In genomic region chr2:165016772-165017411, GRCh38 we compare ENCODE assay signal across 8 cellular contexts.
DNase-seq lines count a peak whose midpoint lies in the region; ATAC-seq, FAIRE-seq and TF ChIP-seq lines count a peak whose summit lies in the region.

No MANE protein-coding gene starts in this region.

- no peaks in the 10 kb centered on the region for H3K27me3 Mint-ChIP-seq in CD4-positive, CD25-positive, alpha-beta regulatory T cell
- H3K27me3 Mint-ChIP-seq in astrocyte (ENCODE audit: low read depth, unreplicated experiment), result no peaks in the 10 kb centered on the region

- H3K4me2 ChIP-seq in astrocyte (ENCODE audit: low read length), result peak overlapping the region; percentile 10

- no peak overlapping the region for H3K27ac ChIP-seq in CD4-positive, CD25-positive, alpha-beta regulatory T cell (ENCODE audit: insufficient read depth, low read length, poor library complexity, severe bottlenecking)
- H3K27ac ChIP-seq in astrocyte (ENCODE audit: low read depth, low read length) (no peak overlapping the region), tibial artery (no peak overlapping the region)

- H2AFZ ChIP-seq in astrocyte (ENCODE audit: low read depth, low read length), result no peak overlapping the region

- no peaks in the 10 kb centered on the region for H3K36me3 Mint-ChIP-seq in CD4-positive, CD25-positive, alpha-beta regulatory T cell
- no peaks in the 10 kb centered on the region for H3K36me3 Mint-ChIP-seq in astrocyte (ENCODE audit: low read depth, unreplicated experiment)

- intact Hi-C loops in tibial artery (cut with DNase I; ENCODE audit: low total_unique reads), result no loop called here

- no peak overlapping the region for H3K27ac Mint-ChIP-seq in CD4-positive, CD25-positive, alpha-beta regulatory T cell
- H3K27ac Mint-ChIP-seq in astrocyte (ENCODE audit: unreplicated experiment), result no peak overlapping the region

- TF ChIP-seq CTCF in astrocyte (IDR thresholded peaks at IDR 0.05; ENCODE audit: insufficient read depth, low read depth, low read length) (peak; percentile 68), tibial artery (IDR thresholded peaks at IDR 0.05) (peak; percentile 38)

- H3K4me3 ChIP-seq in CD4-positive, CD25-positive, alpha-beta regulatory T cell (ENCODE audit: low read depth, low read length), result no peak overlapping the region
- no peak overlapping the region for H3K4me3 ChIP-seq in astrocyte (ENCODE audit: insufficient read depth, low read depth, low read length)
- no peak overlapping the region for H3K4me3 ChIP-seq in tibial artery

- H3K9ac ChIP-seq in astrocyte (ENCODE audit: low read length), result no peak overlapping the region

- no peaks in the 10 kb centered on the region for H3K4me1 Mint-ChIP-seq in CD4-positive, CD25-positive, alpha-beta regulatory T cell
- H3K4me1 Mint-ChIP-seq in astrocyte (ENCODE audit: low read depth, unreplicated experiment), result no peaks in the 10 kb centered on the region

- DNase-seq in CD4-positive, CD25-positive, alpha-beta regulatory T cell, result peak in 2 of 3 donors; percentile 7 to 26
- DNase-seq in NCI-H2107 treated with DMSO at 0.1 percent for 48 hours (lab: John Stamatoyannopoulos, UW; ENCODE audit: unreplicated experiment) (peak; percentile 51), astrocyte (ENCODE audit: low read depth) (peak; percentile 49), inferior parietal cortex (ENCODE audit: extremely low spot score) (peak; percentile 77), tibial artery (no peak), mucosa of gallbladder (ENCODE audit: low spot score) (no peak)

- H3K4me1 ChIP-seq in CD4-positive, CD25-positive, alpha-beta regulatory T cell (ENCODE audit: control insufficient read depth, insufficient read depth, low read length, poor library complexity, severe bottlenecking), result no peaks in the 10 kb centered on the region
- H3K4me1 ChIP-seq in astrocyte (ENCODE audit: insufficient read depth, low read length) (no peaks in the 10 kb centered on the region), tibial artery (peaks cover 0 to 4% (median 0%) of the 10 kb centered on the region in 4 donors)

- H3K4me3 Mint-ChIP-seq in CD4-positive, CD25-positive, alpha-beta regulatory T cell, result no peak overlapping the region
- no peak overlapping the region for H3K4me3 Mint-ChIP-seq in astrocyte (ENCODE audit: unreplicated experiment)

- H3K79me2 ChIP-seq in astrocyte (ENCODE audit: insufficient read depth, low read length), result no peaks in the 10 kb centered on the region

- H3K27me3 ChIP-seq in CD4-positive, CD25-positive, alpha-beta regulatory T cell (ENCODE audit: control insufficient read depth, insufficient read depth, low read length), result no peaks in the 10 kb centered on the region
- H3K27me3 ChIP-seq in astrocyte (ENCODE audit: insufficient read depth, low read length), result no peaks in the 10 kb centered on the region
- H3K27me3 ChIP-seq in tibial artery, result peaks cover 0 to 7% of the 10 kb centered on the region in 2 donors

- no peaks in the 10 kb centered on the region for H3K9me3 ChIP-seq in CD4-positive, CD25-positive, alpha-beta regulatory T cell (ENCODE audit: control insufficient read depth in 2 of 2, low read length in 2 of 2)
- H3K9me3 ChIP-seq in astrocyte (ENCODE audit: insufficient read depth, low read depth, low read length) (no peaks in the 10 kb centered on the region), tibial artery (no peaks in the 10 kb centered on the region)

- H4K20me1 ChIP-seq in astrocyte (ENCODE audit: insufficient read depth, low read length), result no peaks in the 10 kb centered on the region

- ATAC-seq in CD4-positive, CD25-positive, alpha-beta regulatory T cell (ENCODE audit: low read depth in 2 of 2), result peak; percentile 50 to 53
- peak; percentile 40 for ATAC-seq in GM18861 (IDR thresholded peaks at IDR 0.05; ENCODE audit: unreplicated experiment)
- peak; percentile 45 for ATAC-seq in HG03060 (IDR thresholded peaks at IDR 0.05; ENCODE audit: low read depth, unreplicated experiment)

- no peak for FAIRE-seq in astrocyte (lab: Jason Lieb, UNC)

- H3K9me3 Mint-ChIP-seq in CD4-positive, CD25-positive, alpha-beta regulatory T cell, result no peaks in the 10 kb centered on the region
- H3K9me3 Mint-ChIP-seq in astrocyte (ENCODE audit: unreplicated experiment), result peaks cover 3% of the 10 kb centered on the region

- no peaks in the 10 kb centered on the region for H3K36me3 ChIP-seq in CD4-positive, CD25-positive, alpha-beta regulatory T cell (ENCODE audit: control insufficient read depth, insufficient read depth, low read length)
- H3K36me3 ChIP-seq in astrocyte (ENCODE audit: insufficient read depth, low read length) (no peaks in the 10 kb centered on the region), tibial artery (no peaks in the 10 kb centered on the region)

Comparison
In these comparisons a context has a peak if more than half of its experiments do, and no peak if none do; other contexts are left out.
1. DNase-seq: peak in CD4-positive, CD25-positive, alpha-beta regulatory T cell (2 of 3), NCI-H2107 treated with DMSO at 0.1 percent for 48 hours (single experiment), astrocyte (single experiment) and inferior parietal cortex (single experiment); none in tibial artery (0 of 2) and mucosa of gallbladder (single experiment).
2. Peak in every context shown above with its lines, with median percentiles within 50 percentile points of each other: ATAC-seq.